Comparison of ENCODE assay signal across 8 cellular contexts in the genomic region with DNA sequence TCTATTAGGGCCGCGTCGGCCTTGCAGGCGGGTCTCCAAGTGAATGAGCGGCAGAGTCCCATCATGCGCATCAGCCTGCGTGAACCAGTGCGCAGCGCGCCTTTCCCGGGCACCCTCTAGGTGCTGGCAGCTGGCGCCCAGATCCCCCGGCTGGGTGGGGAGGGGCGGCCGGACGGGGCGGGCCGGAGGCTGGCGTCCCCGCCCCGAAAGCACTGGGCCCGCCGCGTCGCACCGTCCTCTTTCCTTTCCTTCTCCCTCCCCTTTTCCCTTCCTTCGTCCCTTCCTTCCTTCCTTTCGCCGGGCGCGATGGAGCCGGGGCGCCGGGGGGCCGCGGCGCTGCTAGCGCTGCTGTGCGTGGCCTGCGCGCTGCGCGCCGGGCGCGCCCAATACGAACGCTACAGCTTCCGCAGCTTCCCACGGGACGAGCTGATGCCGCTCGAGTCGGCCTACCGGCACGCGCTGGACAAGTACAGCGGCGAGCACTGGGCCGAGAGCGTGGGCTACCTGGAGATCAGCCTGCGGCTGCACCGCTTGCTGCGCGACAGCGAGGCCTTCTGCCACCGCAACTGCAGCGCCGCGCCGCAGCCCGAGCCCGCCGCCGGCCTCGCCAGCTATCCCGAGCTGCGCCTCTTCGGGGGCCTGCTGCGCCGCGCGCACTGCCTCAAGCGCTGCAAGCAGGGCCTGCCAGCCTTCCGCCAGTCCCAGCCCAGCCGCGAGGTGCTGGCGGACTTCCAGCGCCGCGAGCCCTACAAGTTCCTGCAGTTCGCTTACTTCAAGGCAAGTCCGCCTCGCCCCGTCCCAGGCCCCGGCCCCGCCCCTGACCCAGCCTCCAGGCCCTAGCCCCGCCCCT. TPM values are rescaled to one million over a fixed set of nuclear protein-coding genes. Genes with fewer than 3 reads are reported as not detected.
DNase-seq lines count a peak whose midpoint lies in the region; ATAC-seq and TF ChIP-seq lines count a peak whose summit lies in the region.

A gene (plus strand): TSS at position 243 of the 850 bp plus-strand sequence. CDS start 64 bp downstream, at position 307.

- no peaks in the 10 kb centered on the region for H3K9me3 ChIP-seq in HUES48 (ENCODE audit: control insufficient read depth, insufficient read depth, low read length)
- H3K9me3 ChIP-seq in Peyer's patch = no peaks in the 10 kb centered on the region
- H3K9me3 ChIP-seq in esophagus muscularis mucosa = no peaks in the 10 kb centered on the region

- H3K36me3 ChIP-seq in HUES48 (ENCODE audit: control insufficient read depth, insufficient read depth, low read length) (no peaks in the 10 kb centered on the region; the same call in 1 of the 2 replicates), Peyer's patch (no peaks in the 10 kb centered on the region), esophagus muscularis mucosa (no peaks in the 10 kb centered on the region)

- ATAC-seq in GM21423 (IDR thresholded peaks at IDR 0.05; ENCODE audit: unreplicated experiment) = peak; percentile 80

- no peak for TF ChIP-seq EP300 in esophagus muscularis mucosa (IDR thresholded peaks at IDR 0.05)

- H3K27me3 ChIP-seq in HUES48 (ENCODE audit: control insufficient read depth, insufficient read depth, low read length) (no peaks in the 10 kb centered on the region), Peyer's patch (no peaks in the 10 kb centered on the region), esophagus muscularis mucosa (no peaks in the 10 kb centered on the region)

- intact Hi-C loops in esophagus muscularis mucosa (cut with DNase I) = loop anchor here (2.0 kb wide), 1 partner anchor 17 kb away; a partner anchor contains a TSS

- H3K27ac ChIP-seq in HUES48 (ENCODE audit: low read depth, low read length) = peak within 1 kb of the TSS; percentile 87
- H3K27ac ChIP-seq in Peyer's patch = peak within 1 kb of the TSS; percentile 92 to 97 (median 96)
- H3K27ac ChIP-seq in esophagus muscularis mucosa (replicated peaks in 1 of 4) = peak within 1 kb of the TSS; percentile 94 to 99 (median 97)

- H3K4me1 ChIP-seq in HUES48 (ENCODE audit: control insufficient read depth, insufficient read depth, low read length) (0 out of 2 replicates have a peak, but pooled peaks cover 8% of the 10 kb centered on the region), Peyer's patch (peaks cover 0 to 16% (median 2%) of the 10 kb centered on the region in 4 donors), esophagus muscularis mucosa (peaks cover 8 to 56% (median 49%) of the 10 kb centered on the region in 4 donors)

- DNase-seq in DMS114 treated with DMSO at 0.1 percent for 48 hours (lab: John Stamatoyannopoulos, UW; ENCODE audit: unreplicated experiment) = peak; percentile 72
- peak; percentile 94 to 98 (median 95) for DNase-seq in Peyer's patch
- peak; percentile 92 to 93 for DNase-seq in activated T-cell treated with anti-CD3 and anti-CD28 coated beads, Interleukin-2, amount 50 U/mL, for 48 hours
- DNase-seq in esophagus muscularis mucosa (ENCODE audit: extremely low spot score) = peak; percentile 98
- peak; percentile 92 for DNase-seq in myocyte (ENCODE audit: low read depth)
- DNase-seq in stimulated activated CD8-positive, alpha-beta memory T cell treated with anti-CD3 and anti-CD28 coated beads, Interleukin-7, amount 100 ng/mL, for 4 hours (ENCODE audit: low read depth in 2 of 2) = peak; percentile 68 to 79

- peak within 1 kb of the TSS; percentile 76 for H3K9ac ChIP-seq in HUES48 (ENCODE audit: low read depth, low read length)

- H3K4me3 ChIP-seq in HUES48 (ENCODE audit: low read depth, low read length) = peak within 1 kb of the TSS; percentile 92
- H3K4me3 ChIP-seq in Peyer's patch = peak within 1 kb of the TSS; percentile 69 to 78 (median 75)
- peak within 1 kb of the TSS; percentile 69 to 91 (median 80) for H3K4me3 ChIP-seq in esophagus muscularis mucosa

- under 1% methylated on average over 51 of the region's 98 CpGs for WGBS in esophagus muscularis mucosa

- TF ChIP-seq CTCF in Peyer's patch (IDR thresholded peaks at IDR 0.05) = peak in 2 of 6 experiments; percentile 17 to 23
- TF ChIP-seq CTCF in esophagus muscularis mucosa (IDR thresholded peaks at IDR 0.05) = peak in 2 of 3 experiments; percentile 7

- TF ChIP-seq POLR2A in Peyer's patch (IDR thresholded peaks at IDR 0.05) (peak; percentile 56 to 57), esophagus muscularis mucosa (IDR thresholded peaks at IDR 0.05; ENCODE audit: low read depth) (no peak)

RNA-seq across cellular contexts. Expression of the gene that starts here (rescaled TPM):
- total RNA-seq in Peyer's patch (100 to 1,000 TPM in 1 of 4 donors, 10 to 100 TPM in 3; 32.9 to 127 (median 46.4) TPM), esophagus muscularis mucosa (100 to 1,000 TPM; 187 to 282 (median 237) TPM), myocyte (155 and 207 TPM in 2 replicates)
- 240 TPM for polyA plus RNA-seq in myocyte (2012)

Comparison
In these comparisons a context has a peak if more than half of its experiments do, and no peak if none do; other contexts are left out.
1. Peak in every context shown above with its lines: DNase-seq, ATAC-seq, H3K4me3 ChIP-seq and H3K27ac ChIP-seq.